Comparison of ENCODE assay signal across 29 cellular contexts in genomic region chr18:55499526-55499925, GRCh38.
DNase-seq lines count a peak whose midpoint lies in the region; ATAC-seq and TF ChIP-seq lines count a peak whose summit lies in the region.
"Had no signal": no experiment of that assay in that cellular context is flagged by ENCODE, and none has a peak within 500 bp of the region (broad histone marks: within the 10 kb centered on the region; RNA-seq: fewer than 3 reads in every experiment).

No MANE protein-coding gene starts in this region.

- H3K27me3 Mint-ChIP-seq in endothelial cell (ENCODE audit: unreplicated experiment): peaks cover 6% of the 10 kb centered on the region
- H3K27me3 Mint-ChIP-seq: activated naive CD4-positive, alpha-beta T cell treated with anti-CD3 and anti-CD28 coated beads, Interleukin-2, amount 50 U/mL, for 24 hours; central memory CD8-positive, alpha-beta T cell; stimulated activated memory B cell treated with anti-CD40 and anti-IgM and Interleukin-4, amounts not matched to agents 10 μg/mL and 1 μg/mL and 100 μg/mL, for 72 hours had no signal

- TF ChIP-seq POLR2A in sigmoid colon (IDR thresholded peaks at IDR 0.05): no peak
- TF ChIP-seq POLR2A in uterus (IDR thresholded peaks at IDR 0.05): no peak

- H3K36me3 Mint-ChIP-seq in endothelial cell (ENCODE audit: low read depth, unreplicated experiment): peaks cover 3% of the 10 kb centered on the region
- H3K36me3 Mint-ChIP-seq: activated CD8-positive, alpha-beta memory T cell treated with anti-CD3 and anti-CD28 coated beads, Interleukin-2, amount 10 ng/mL, durations not matched to agents 7 days and 5 days; activated naive CD4-positive, alpha-beta T cell treated with anti-CD3 and anti-CD28 coated beads, Interleukin-2, amount 50 U/mL, for 24 hours; CD14-positive monocyte; stimulated activated memory B cell treated with anti-CD40 and anti-IgM and Interleukin-4, amounts not matched to agents 10 μg/mL and 1 μg/mL and 100 μg/mL, for 72 hours had no signal

- H3K9me3 ChIP-seq in left ventricle myocardium inferior (replicated peaks) (no peaks in the 10 kb centered on the region), right cardiac atrium (ENCODE audit: control insufficient read depth, low read length) (no peaks in the 10 kb centered on the region), sigmoid colon (no peaks in the 10 kb centered on the region), uterus (no peaks in the 10 kb centered on the region)
- H3K9me3 ChIP-seq: A549, thoracic aorta had no signal

- H3K4me1 Mint-ChIP-seq in endothelial cell (ENCODE audit: unreplicated experiment): peaks cover 64% of the 10 kb centered on the region
- H3K4me1 Mint-ChIP-seq: activated CD8-positive, alpha-beta memory T cell treated with anti-CD3 and anti-CD28 coated beads, Interleukin-2, amount 10 ng/mL, durations not matched to agents 7 days and 5 days; activated naive CD4-positive, alpha-beta T cell treated with anti-CD3 and anti-CD28 coated beads, Interleukin-2, amount 50 U/mL, for 24 hours; central memory CD8-positive, alpha-beta T cell had no signal

- DNase-seq in left ventricle myocardium inferior (no peak), right cardiac atrium (no peak), endothelial cell (ENCODE audit: low spot score) (no peak), sigmoid colon (no peak), uterus (no peak), NCI-H1930 (lab: John Stamatoyannopoulos, UW) (no peak), dermis blood vessel endothelial cell (no peak)
- DNase-seq: activated CD4-positive, alpha-beta T cell treated with anti-CD3 and anti-CD28 coated beads, Interleukin-2, amount 10 ng/mL, durations not matched to agents 7 days and 5 days; activated CD8-positive, alpha-beta memory T cell treated with anti-CD3 and anti-CD28 coated beads, Interleukin-2, amount 10 ng/mL, durations not matched to agents 7 days and 5 days; aorta; DMS153; effector CD4-positive, alpha-beta T cell; GDM1; NCI-H1436 treated with DMSO at 0.1 percent for 48 hours; NCI-H526; WERI-Rb-1 had no signal

- ATAC-seq in right cardiac atrium: no peak
- no peak for ATAC-seq in HG03196 (IDR thresholded peaks at IDR 0.05; ENCODE audit: unreplicated experiment)
- ATAC-seq: A549; activated CD8-positive, alpha-beta memory T cell treated with anti-CD3 and anti-CD28 coated beads, Interleukin-2, amount 10 ng/mL, durations not matched to agents 7 days and 5 days; esophagus mucosa; K562; stimulated activated memory B cell treated with anti-CD40 and anti-IgM and Interleukin-4, amounts not matched to agents 10 μg/mL and 1 μg/mL and 100 μg/mL, for 72 hours had no signal

- TF ChIP-seq CTCF in left ventricle myocardium inferior (IDR thresholded peaks at IDR 0.05; ENCODE audit: borderline replicate concordance) (no peak), endothelial cell (IDR thresholded peaks at IDR 0.05; ENCODE audit: unreplicated experiment) (no peak), sigmoid colon (IDR thresholded peaks at IDR 0.05) (no peak), uterus (IDR thresholded peaks at IDR 0.05) (no peak)

- H3K36me3 ChIP-seq in left ventricle myocardium inferior (no peaks in the 10 kb centered on the region), sigmoid colon (no peaks in the 10 kb centered on the region), uterus (no peaks in the 10 kb centered on the region)
- H3K36me3 ChIP-seq: thoracic aorta, WERI-Rb-1 had no signal

- H3K27ac Mint-ChIP-seq in endothelial cell (ENCODE audit: unreplicated experiment): peak overlapping the region; percentile 100
- H3K27ac Mint-ChIP-seq: activated CD4-positive, alpha-beta T cell treated with anti-CD3 and anti-CD28 coated beads, Interleukin-2, amount 10 ng/mL, durations not matched to agents 7 days and 5 days; activated CD8-positive, alpha-beta memory T cell treated with anti-CD3 and anti-CD28 coated beads, Interleukin-2, amount 10 ng/mL, durations not matched to agents 7 days and 5 days; activated naive CD4-positive, alpha-beta T cell treated with anti-CD3 and anti-CD28 coated beads, Interleukin-2, amount 50 U/mL, for 24 hours; activated T-helper 1 cell treated with anti-CD3 and anti-CD28 coated beads, Interleukin-12 subunit alpha, Interleukin-12 subunit beta, Interleukin-2, Interleukin-4 antibody, amounts not matched to agents 30 ng/mL and 10 ng/mL and 1 ng/mL, durations not matched to agents 14 hours and 24 hours and 36 hours; CD14-positive monocyte; nephron; stimulated activated memory B cell treated with anti-CD40 and anti-IgM and Interleukin-4, amounts not matched to agents 10 μg/mL and 1 μg/mL and 100 μg/mL, for 72 hours; T-helper 2 cell treated with Interferon-gamma antibody and Interleukin-4, amounts not matched to agents 5 μg/mL and 100 μg/mL, for 36 hours had no signal

- H3K27ac ChIP-seq in left ventricle myocardium inferior (replicated peaks) (peak overlapping the region; percentile 70), right cardiac atrium (ENCODE audit: low read length) (no peak overlapping the region), sigmoid colon (peak overlapping the region in 3 of 4 donors; percentile 4 to 53 (median 39)), uterus (peak overlapping the region in 1 of 2 donors; percentile 80)
- H3K27ac ChIP-seq: A549, parathyroid adenoma, WERI-Rb-1 had no signal

- H3K4me3 ChIP-seq in left ventricle myocardium inferior: no peak overlapping the region
- H3K4me3 ChIP-seq in right cardiac atrium (ENCODE audit: low read length): no peak overlapping the region
- no peak overlapping the region for H3K4me3 ChIP-seq in sigmoid colon
- no peak overlapping the region for H3K4me3 ChIP-seq in uterus
- H3K4me3 ChIP-seq: A549, K562, thoracic aorta had no signal

- H3K27me3 ChIP-seq in left ventricle myocardium inferior (ENCODE audit: low read depth) (no peaks in the 10 kb centered on the region), right cardiac atrium (ENCODE audit: control insufficient read depth, insufficient read depth) (no peaks in the 10 kb centered on the region), sigmoid colon (no peaks in the 10 kb centered on the region), uterus (no peaks in the 10 kb centered on the region)

- H3K9me3 Mint-ChIP-seq in endothelial cell (ENCODE audit: unreplicated experiment): no peaks in the 10 kb centered on the region
- H3K9me3 Mint-ChIP-seq: activated CD4-positive, alpha-beta T cell treated with anti-CD3 and anti-CD28 coated beads, Interleukin-2, amount 10 ng/mL, durations not matched to agents 7 days and 5 days; activated naive CD4-positive, alpha-beta T cell treated with anti-CD3 and anti-CD28 coated beads, Interleukin-2, amount 50 U/mL, for 24 hours; activated T-helper 1 cell treated with anti-CD3 and anti-CD28 coated beads, Interleukin-12 subunit alpha, Interleukin-12 subunit beta, Interleukin-2, Interleukin-4 antibody, amounts not matched to agents 30 ng/mL and 10 ng/mL and 1 ng/mL, durations not matched to agents 14 hours and 24 hours and 36 hours; central memory CD8-positive, alpha-beta T cell; nephron; stimulated activated memory B cell treated with anti-CD40 and anti-IgM and Interleukin-4, amounts not matched to agents 10 μg/mL and 1 μg/mL and 100 μg/mL, for 72 hours; T-helper 2 cell treated with Interferon-gamma antibody and Interleukin-4, amounts not matched to agents 5 μg/mL and 100 μg/mL, for 36 hours had no signal

- H3K4me3 Mint-ChIP-seq in endothelial cell (ENCODE audit: unreplicated experiment): no peak overlapping the region
- H3K4me3 Mint-ChIP-seq: activated CD4-positive, alpha-beta T cell treated with anti-CD3 and anti-CD28 coated beads, Interleukin-2, amount 10 ng/mL, durations not matched to agents 7 days and 5 days; activated CD8-positive, alpha-beta memory T cell treated with anti-CD3 and anti-CD28 coated beads, Interleukin-2, amount 10 ng/mL, durations not matched to agents 7 days and 5 days; activated naive CD4-positive, alpha-beta T cell treated with anti-CD3 and anti-CD28 coated beads, Interleukin-2, amount 50 U/mL, for 24 hours; activated T-helper 1 cell treated with anti-CD3 and anti-CD28 coated beads, Interleukin-12 subunit alpha, Interleukin-12 subunit beta, Interleukin-2, Interleukin-4 antibody, amounts not matched to agents 30 ng/mL and 10 ng/mL and 1 ng/mL, durations not matched to agents 14 hours and 24 hours and 36 hours; CD14-positive monocyte; central memory CD8-positive, alpha-beta T cell; nephron; stimulated activated memory B cell treated with anti-CD40 and anti-IgM and Interleukin-4, amounts not matched to agents 10 μg/mL and 1 μg/mL and 100 μg/mL, for 72 hours; T-helper 2 cell treated with Interferon-gamma antibody and Interleukin-4, amounts not matched to agents 5 μg/mL and 100 μg/mL, for 36 hours had no signal

- intact Hi-C loops in left ventricle myocardium inferior (cut with micrococcal nuclease): no loop called here
- intact Hi-C loops in right cardiac atrium (cut with DNase I): no loop called here
- intact Hi-C loops in sigmoid colon (cut with DNase I): no loop called here
- intact Hi-C loops in uterus (cut with DNase I; ENCODE audit: low total_unique reads): no loop called here

- H3K4me1 ChIP-seq in left ventricle myocardium inferior (peaks cover 49% of the 10 kb centered on the region), right cardiac atrium (ENCODE audit: control insufficient read depth, insufficient read depth, low read length) (peaks cover 1% of the 10 kb centered on the region), sigmoid colon (peaks cover 0 to 32% (median 18%) of the 10 kb centered on the region in 4 donors), uterus (peaks cover 0 to 17% of the 10 kb centered on the region in 2 donors)
- H3K4me1 ChIP-seq: parathyroid adenoma had no signal

- no peak for TF ChIP-seq EP300 in sigmoid colon (IDR thresholded peaks at IDR 0.05)

- WGBS in right cardiac atrium: 83% methylated on average over 3 of the region's 3 CpGs
- WGBS in sigmoid colon, 2 donors: 84 to 90% methylated on average over 3 of the region's 3 CpGs
